23 cellular contexts compared by ENCODE assay signal in the genomic region with DNA sequence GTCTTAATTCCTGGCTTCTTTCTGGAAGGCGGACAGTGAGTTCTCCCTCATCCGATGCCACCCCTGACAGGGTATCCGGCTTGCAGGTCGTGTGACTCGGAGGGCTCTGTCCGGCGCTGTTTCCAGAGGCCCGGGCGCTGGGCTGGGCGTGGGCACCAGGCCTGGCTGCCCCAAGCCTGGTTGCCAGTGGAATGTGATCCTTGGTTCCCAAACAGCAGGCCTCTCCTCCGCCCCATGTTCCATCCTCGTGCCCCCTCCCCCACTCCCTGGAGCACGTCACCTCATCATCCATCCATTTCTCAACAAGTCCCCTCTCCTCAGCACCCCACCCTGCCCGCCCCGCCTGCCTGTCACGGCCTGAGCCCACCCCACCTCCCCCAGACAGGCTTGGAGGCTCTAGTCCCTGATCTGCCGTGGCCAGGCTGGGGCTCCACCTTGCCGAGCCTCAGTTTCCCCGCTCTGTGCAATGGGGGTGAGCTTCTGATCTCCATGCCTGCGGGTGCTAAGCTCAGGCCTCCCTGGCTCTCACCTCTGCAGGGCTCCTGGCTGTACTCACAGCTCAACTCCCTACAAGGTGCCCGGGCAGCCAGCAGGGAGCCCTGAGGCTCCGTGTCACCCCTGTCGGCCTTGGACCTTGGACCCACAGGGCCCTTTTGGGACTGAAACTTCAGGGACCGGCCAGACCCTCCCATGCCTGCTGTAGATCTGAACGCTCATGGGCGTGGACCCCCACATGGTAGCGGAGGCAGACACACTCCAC. TPM values are rescaled to one million over a fixed set of nuclear protein-coding genes. Genes with fewer than 3 reads are reported as not detected.
A peak's percentile ranks its signal among the peaks of the same experiment; 100 is the strongest.
DNase-seq lines count a peak whose midpoint lies in the region; ATAC-seq, FAIRE-seq and TF ChIP-seq lines count a peak whose summit lies in the region.
"Had no signal": no experiment of that assay in that cellular context is flagged by ENCODE, and none has a peak within 500 bp of the region (broad histone marks: within the 10 kb centered on the region; RNA-seq: fewer than 3 reads in every experiment).

No MANE protein-coding gene starts in this region.

- no peak for TF ChIP-seq CTCF in activated CD8-positive, alpha-beta T cell treated with anti-CD3 and anti-CD28 coated beads for 36 hours (IDR thresholded peaks at IDR 0.05)
- TF ChIP-seq CTCF in right lobe of liver (IDR thresholded peaks at IDR 0.05): no peak
- TF ChIP-seq CTCF in stomach (IDR thresholded peaks at IDR 0.05): no peak
- TF ChIP-seq CTCF in pancreas (IDR thresholded peaks at IDR 0.05): no peak

- H3K9me3 ChIP-seq in right lobe of liver: no peaks in the 10 kb centered on the region
- no peaks in the 10 kb centered on the region for H3K9me3 ChIP-seq in stomach
- H3K9me3 ChIP-seq in pancreas: no peaks in the 10 kb centered on the region
- H3K9me3 ChIP-seq: BE2C, body of pancreas, ovary had no signal

- ATAC-seq in activated CD8-positive, alpha-beta T cell treated with anti-CD3 and anti-CD28 coated beads for 36 hours: peak; percentile 29
- ATAC-seq in right lobe of liver: no peak
- ATAC-seq in pancreas: no peak
- ATAC-seq in HG03039 (IDR thresholded peaks at IDR 0.05; ENCODE audit: unreplicated experiment): no peak
- ATAC-seq: foreskin keratinocyte, left colon had no signal

- H3K27ac Mint-ChIP-seq in activated CD4-positive, alpha-beta memory T cell treated with anti-CD3 and anti-CD28 coated beads for 36 hours: no peak overlapping the region
- no peak overlapping the region for H3K27ac Mint-ChIP-seq in activated CD4-positive, alpha-beta memory T cell treated with anti-CD3 and anti-CD28 coated beads, Interleukin-2, amount 10 ng/mL, durations not matched to agents 7 days and 5 days
- H3K27ac Mint-ChIP-seq in activated CD8-positive, alpha-beta T cell treated with anti-CD3 and anti-CD28 coated beads for 36 hours: peak overlapping the region; percentile 52
- H3K27ac Mint-ChIP-seq: HFFc6 had no signal

- CTCF ChIA-PET in activated CD4-positive, alpha-beta memory T cell treated with anti-CD3 and anti-CD28 coated beads for 36 hours (lab: Charles Lee): interaction anchor here (1.1 kb wide), 1 partner anchor 59 kb away, joined by 3 read pairs; no protein-coding TSS in a partner anchor
- CTCF ChIA-PET in activated CD4-positive, alpha-beta memory T cell treated with anti-CD3 and anti-CD28 coated beads, Interleukin-2, amount 10 ng/mL, durations not matched to agents 7 days and 5 days (lab: Charles Lee): no interaction called here
- CTCF ChIA-PET in activated CD8-positive, alpha-beta T cell treated with anti-CD3 and anti-CD28 coated beads for 36 hours (lab: Charles Lee): interaction anchor here (0.7 to 1.8 kb wide), 6 partner anchors 11 to 95 kb away, joined by 3 to 9 read pairs (median 4); a partner anchor contains a TSS

- H3K4me1 Mint-ChIP-seq in activated CD4-positive, alpha-beta memory T cell treated with anti-CD3 and anti-CD28 coated beads for 36 hours (ENCODE audit: low read depth): no peaks in the 10 kb centered on the region
- H3K4me1 Mint-ChIP-seq in activated CD4-positive, alpha-beta memory T cell treated with anti-CD3 and anti-CD28 coated beads, Interleukin-2, amount 10 ng/mL, durations not matched to agents 7 days and 5 days: peaks cover 5% of the 10 kb centered on the region
- peaks cover 11% of the 10 kb centered on the region for H3K4me1 Mint-ChIP-seq in activated CD8-positive, alpha-beta T cell treated with anti-CD3 and anti-CD28 coated beads for 36 hours (ENCODE audit: low read depth)

- H3K36me3 ChIP-seq in right lobe of liver: no peaks in the 10 kb centered on the region
- peaks cover 0 to 11% (median 5%) of the 10 kb centered on the region in 4 donors for H3K36me3 ChIP-seq in stomach
- H3K36me3 ChIP-seq in pancreas: no peaks in the 10 kb centered on the region
- H3K36me3 ChIP-seq: BE2C, ovary had no signal

- H3K27ac ChIP-seq in right lobe of liver (peak overlapping the region in 2 of 3 donors; percentile 10 to 47), stomach (peak overlapping the region in 4 of 5 donors; percentile 44 to 70 (median 56)), pancreas (no peak overlapping the region)
- H3K27ac ChIP-seq: foreskin keratinocyte, ovary, PC-9 had no signal

- no peaks in the 10 kb centered on the region for H3K9me3 Mint-ChIP-seq in activated CD4-positive, alpha-beta memory T cell treated with anti-CD3 and anti-CD28 coated beads for 36 hours
- no peaks in the 10 kb centered on the region for H3K9me3 Mint-ChIP-seq in activated CD4-positive, alpha-beta memory T cell treated with anti-CD3 and anti-CD28 coated beads, Interleukin-2, amount 10 ng/mL, durations not matched to agents 7 days and 5 days
- H3K9me3 Mint-ChIP-seq in activated CD8-positive, alpha-beta T cell treated with anti-CD3 and anti-CD28 coated beads for 36 hours: no peaks in the 10 kb centered on the region
- H3K9me3 Mint-ChIP-seq: HFFc6 had no signal

- H3K4me3 Mint-ChIP-seq in activated CD4-positive, alpha-beta memory T cell treated with anti-CD3 and anti-CD28 coated beads for 36 hours: peak overlapping the region; percentile 18
- H3K4me3 Mint-ChIP-seq in activated CD4-positive, alpha-beta memory T cell treated with anti-CD3 and anti-CD28 coated beads, Interleukin-2, amount 10 ng/mL, durations not matched to agents 7 days and 5 days: no peak overlapping the region
- H3K4me3 Mint-ChIP-seq in activated CD8-positive, alpha-beta T cell treated with anti-CD3 and anti-CD28 coated beads for 36 hours: no peak overlapping the region
- H3K4me3 Mint-ChIP-seq: HFFc6 had no signal

- no peaks in the 10 kb centered on the region for H3K36me3 Mint-ChIP-seq in activated CD4-positive, alpha-beta memory T cell treated with anti-CD3 and anti-CD28 coated beads for 36 hours
- H3K36me3 Mint-ChIP-seq in activated CD4-positive, alpha-beta memory T cell treated with anti-CD3 and anti-CD28 coated beads, Interleukin-2, amount 10 ng/mL, durations not matched to agents 7 days and 5 days (ENCODE audit: low read depth): no peaks in the 10 kb centered on the region
- H3K36me3 Mint-ChIP-seq in activated CD8-positive, alpha-beta T cell treated with anti-CD3 and anti-CD28 coated beads for 36 hours (ENCODE audit: low read depth): no peaks in the 10 kb centered on the region

- WGBS in right lobe of liver (ENCODE audit: insufficient coverage, low coverage, low lambda C conversion rate, missing lambda C conversion rate): 51% methylated on average over 7 of the region's 27 CpGs
- 67 to 78% (median 75%) methylated on average over 21 to 27 of the region's 27 CpGs for WGBS in stomach, 5 donors
- 63 to 74% methylated on average over 27 of the region's 27 CpGs for WGBS in pancreas, 2 donors

- no peaks in the 10 kb centered on the region for H3K27me3 ChIP-seq in right lobe of liver
- H3K27me3 ChIP-seq in stomach: peaks cover 0 to 31% (median 4%) of the 10 kb centered on the region in 3 donors
- H3K27me3 ChIP-seq in pancreas: no peaks in the 10 kb centered on the region
- H3K27me3 ChIP-seq: BE2C, ovary had no signal

- DNase-seq in activated CD4-positive, alpha-beta memory T cell treated with anti-CD3 and anti-CD28 coated beads for 36 hours: no peak
- DNase-seq in activated CD4-positive, alpha-beta memory T cell treated with anti-CD3 and anti-CD28 coated beads, Interleukin-2, amount 10 ng/mL, durations not matched to agents 7 days and 5 days: no peak
- no peak for DNase-seq in activated CD8-positive, alpha-beta T cell treated with anti-CD3 and anti-CD28 coated beads for 36 hours
- DNase-seq in right lobe of liver (no peak), stomach (no peak), inferior parietal cortex (ENCODE audit: extremely low spot score) (no peak), pancreas (no peak)
- DNase-seq: 8988T; activated CD4-positive, CD25-positive, alpha-beta regulatory T cell treated with anti-CD3 and anti-CD28 coated beads, Interleukin-2, amount 50 U/mL, for 72 hours; activated naive CD4-positive, alpha-beta T cell treated with Interleukin-2 at 50 U/mL for 16 hours; BE2C; body of pancreas; cortex of kidney; foreskin keratinocyte; HFFc6; left colon; NCI-H1092; NCI-H524 treated with DMSO at 0.1 percent for 48 hours; PC-9; T1000 had no signal

- FAIRE-seq in pancreas (lab: Jason Lieb, UNC): no peak
- FAIRE-seq: endothelial cell of umbilical vein had no signal

- intact Hi-C loops in activated CD4-positive, alpha-beta memory T cell treated with anti-CD3 and anti-CD28 coated beads for 36 hours (cut with micrococcal nuclease): no loop called here
- intact Hi-C loops in activated CD8-positive, alpha-beta T cell treated with anti-CD3 and anti-CD28 coated beads for 36 hours (cut with micrococcal nuclease): no loop called here
- intact Hi-C loops in right lobe of liver (cut with DNase I) (no loop called here), stomach (cut with DNase I; ENCODE audit: low total_unique reads) (no loop called here), pancreas (cut with DNase I) (no loop called here)

- no peak for TF ChIP-seq EP300 in stomach (IDR thresholded peaks at IDR 0.05)

- TF ChIP-seq POLR2A in right lobe of liver (IDR thresholded peaks at IDR 0.05) (no peak), stomach (IDR thresholded peaks at IDR 0.05) (no peak)

- peaks cover 0 to 11% (median 0%) of the 10 kb centered on the region in 4 donors for H3K4me1 ChIP-seq in right lobe of liver
- peaks cover 13 to 61% (median 51%) of the 10 kb centered on the region in 4 donors for H3K4me1 ChIP-seq in stomach
- peaks cover 0 to 12% (median 0%) of the 10 kb centered on the region in 3 donors for H3K4me1 ChIP-seq in pancreas
- H3K4me1 ChIP-seq: BE2C, foreskin keratinocyte had no signal

- peak overlapping the region; percentile 7 to 29 (median 7) for H3K4me3 ChIP-seq in right lobe of liver
- peak overlapping the region in 2 of 4 donors; percentile 7 to 58 for H3K4me3 ChIP-seq in stomach
- no peak overlapping the region for H3K4me3 ChIP-seq in pancreas
- H3K4me3 ChIP-seq: body of pancreas, ovary, PC-9 had no signal

- H3K27me3 Mint-ChIP-seq in activated CD4-positive, alpha-beta memory T cell treated with anti-CD3 and anti-CD28 coated beads for 36 hours: peaks cover 4% of the 10 kb centered on the region
- H3K27me3 Mint-ChIP-seq in activated CD4-positive, alpha-beta memory T cell treated with anti-CD3 and anti-CD28 coated beads, Interleukin-2, amount 10 ng/mL, durations not matched to agents 7 days and 5 days: peaks cover 8% of the 10 kb centered on the region
- no peaks in the 10 kb centered on the region for H3K27me3 Mint-ChIP-seq in activated CD8-positive, alpha-beta T cell treated with anti-CD3 and anti-CD28 coated beads for 36 hours

- POLR2A ChIA-PET in activated CD4-positive, alpha-beta memory T cell treated with anti-CD3 and anti-CD28 coated beads for 36 hours (lab: Charles Lee): interaction anchor here (0.5 kb wide), 1 partner anchor 138 kb away, joined by 3 read pairs; no protein-coding TSS in a partner anchor
- POLR2A ChIA-PET in activated CD4-positive, alpha-beta memory T cell treated with anti-CD3 and anti-CD28 coated beads, Interleukin-2, amount 10 ng/mL, durations not matched to agents 7 days and 5 days (lab: Charles Lee): interaction anchor here (0.8 kb wide), 1 partner anchor 98 kb away, joined by 3 read pairs; a partner anchor contains a TSS
- POLR2A ChIA-PET in activated CD8-positive, alpha-beta T cell treated with anti-CD3 and anti-CD28 coated beads for 36 hours (lab: Charles Lee): interaction anchor here (0.8 kb wide), 1 partner anchor 48 kb away, joined by 4 read pairs; no protein-coding TSS in a partner anchor

RNA-seq across cellular contexts. Expression of a gene that starts 2.3 kb away (rescaled TPM):
- total RNA-seq in activated CD4-positive, alpha-beta memory T cell treated with anti-CD3 and anti-CD28 coated beads for 36 hours: under 1 TPM; 0.31 to 0.36 TPM
- under 1 TPM; 0.20 to 0.23 TPM for total RNA-seq in activated CD4-positive, alpha-beta memory T cell treated with anti-CD3 and anti-CD28 coated beads, Interleukin-2, amount 10 ng/mL, durations not matched to agents 7 days and 5 days
- 1 to 10 TPM; 2.7 to 3.0 TPM for total RNA-seq in activated CD8-positive, alpha-beta T cell treated with anti-CD3 and anti-CD28 coated beads for 36 hours
- 10 to 100 TPM in 1 of 6 experiments, 1 to 10 TPM in 5; 2.8 to 10.4 (median 4.7) TPM for total RNA-seq in right lobe of liver
- 1 to 10 TPM in 1 of 5 donors, under 1 TPM in 1, not detected in 3; 0.37 to 1.0 TPM for total RNA-seq in stomach
- 1 to 10 TPM in 2 of 3 donors, under 1 TPM in 1; 0.50 to 2.6 (median 1.2) TPM for polyA plus RNA-seq in stomach
- 1 to 10 TPM in 2 of 6 donors, under 1 TPM in 4; 0.42 to 1.2 (median 0.50) TPM for total RNA-seq in pancreas
- 1 to 10 TPM in 1 of 2 donors, under 1 TPM in 1; 0.95 to 1.5 TPM for polyA plus RNA-seq in pancreas
- total RNA-seq: PC-9 had no signal

RNA-seq across cellular contexts. Expression of a gene that starts 19.1 kb away (rescaled TPM):
- total RNA-seq in activated CD4-positive, alpha-beta memory T cell treated with anti-CD3 and anti-CD28 coated beads for 36 hours: under 1 TPM; 0.19 to 0.26 TPM
- total RNA-seq in activated CD4-positive, alpha-beta memory T cell treated with anti-CD3 and anti-CD28 coated beads, Interleukin-2, amount 10 ng/mL, durations not matched to agents 7 days and 5 days: under 1 TPM; 0.15 to 0.20 TPM
- total RNA-seq in activated CD8-positive, alpha-beta T cell treated with anti-CD3 and anti-CD28 coated beads for 36 hours: under 1 TPM; 0.09 to 0.14 TPM
- total RNA-seq in right lobe of liver: 1 to 10 TPM in 2 of 6 experiments, under 1 TPM in 4; 0.51 to 1.6 (median 0.80) TPM
- 1 to 10 TPM in 1 of 5 donors, not detected in 4; 2.9 TPM for total RNA-seq in stomach
- polyA plus RNA-seq in stomach: 1 to 10 TPM in 2 of 3 donors, under 1 TPM in 1; 0.75 to 2.0 (median 1.1) TPM
- under 1 TPM; 0.17 to 0.34 (median 0.28) TPM for total RNA-seq in pancreas
- polyA plus RNA-seq in pancreas: under 1 TPM; 0.72 to 0.92 TPM
- total RNA-seq: foreskin keratinocyte, PC-9 had no signal

RNA-seq across cellular contexts. Expression of a gene that starts 22.2 kb away (rescaled TPM):
- 10 to 100 TPM; 25.2 to 27.2 TPM for total RNA-seq in activated CD4-positive, alpha-beta memory T cell treated with anti-CD3 and anti-CD28 coated beads for 36 hours
- 10 to 100 TPM; 20.5 to 21.6 TPM for total RNA-seq in activated CD4-positive, alpha-beta memory T cell treated with anti-CD3 and anti-CD28 coated beads, Interleukin-2, amount 10 ng/mL, durations not matched to agents 7 days and 5 days
- total RNA-seq in activated CD8-positive, alpha-beta T cell treated with anti-CD3 and anti-CD28 coated beads for 36 hours: 10 to 100 TPM; 25.9 to 28.5 TPM
- 10 to 100 TPM in 4 of 6 experiments, 1 to 10 TPM in 2; 8.4 to 14.9 (median 10.3) TPM for total RNA-seq in right lobe of liver
- 100 to 1,000 TPM in 1 of 5 donors, 10 to 100 TPM in 3, 1 to 10 TPM in 1; 9.8 to 180 (median 19.4) TPM for total RNA-seq in stomach
- polyA plus RNA-seq in stomach: 10 to 100 TPM; 10.2 to 13.9 (median 12.4) TPM
- 10 to 100 TPM in 3 of 6 donors, 1 to 10 TPM in 3; 6.8 to 14.6 (median 10.4) TPM for total RNA-seq in pancreas
- polyA plus RNA-seq in pancreas: 10 to 100 TPM; 17.4 to 27.2 TPM

RNA-seq across cellular contexts. Expression of a gene that starts 31.7 kb away (rescaled TPM):
- 10 to 100 TPM; 68.1 to 78.5 TPM for total RNA-seq in activated CD4-positive, alpha-beta memory T cell treated with anti-CD3 and anti-CD28 coated beads for 36 hours
- 10 to 100 TPM; 52.9 to 53.4 TPM for total RNA-seq in activated CD4-positive, alpha-beta memory T cell treated with anti-CD3 and anti-CD28 coated beads, Interleukin-2, amount 10 ng/mL, durations not matched to agents 7 days and 5 days
- total RNA-seq in activated CD8-positive, alpha-beta T cell treated with anti-CD3 and anti-CD28 coated beads for 36 hours: 10 to 100 TPM; 42.7 to 47.3 TPM
- total RNA-seq in right lobe of liver: 10 to 100 TPM; 30.7 to 58.6 (median 33.3) TPM
- 100 to 1,000 TPM in 3 of 5 donors, 10 to 100 TPM in 2; 39.8 to 638 (median 160) TPM for total RNA-seq in stomach
- polyA plus RNA-seq in stomach: 100 to 1,000 TPM in 1 of 3 donors, 10 to 100 TPM in 2; 79.5 to 103 (median 80.6) TPM
- 10 to 100 TPM; 26.3 to 45.7 (median 30.6) TPM for total RNA-seq in pancreas
- polyA plus RNA-seq in pancreas: 100 to 1,000 TPM in 1 of 2 donors, 10 to 100 TPM in 1; 84.0 to 102 TPM

RNA-seq across cellular contexts. Expression of a gene that starts 47.0 kb away (rescaled TPM):
- total RNA-seq in activated CD4-positive, alpha-beta memory T cell treated with anti-CD3 and anti-CD28 coated beads for 36 hours: 10 to 100 TPM; 50.6 to 54.2 TPM
- total RNA-seq in activated CD4-positive, alpha-beta memory T cell treated with anti-CD3 and anti-CD28 coated beads, Interleukin-2, amount 10 ng/mL, durations not matched to agents 7 days and 5 days: 10 to 100 TPM; 51.4 to 55.1 TPM
- 10 to 100 TPM; 62.4 to 63.5 TPM for total RNA-seq in activated CD8-positive, alpha-beta T cell treated with anti-CD3 and anti-CD28 coated beads for 36 hours
- total RNA-seq in right lobe of liver: 100 to 1,000 TPM in 1 of 6 experiments, 10 to 100 TPM in 5; 23.8 to 114 (median 31.5) TPM
- total RNA-seq in stomach: 10 to 100 TPM in 4 of 5 donors, under 1 TPM in 1; 0.58 to 96.4 (median 62.5) TPM
- polyA plus RNA-seq in stomach: 10 to 100 TPM in 2 of 3 donors, 1 to 10 TPM in 1; 8.2 to 35.6 (median 34.1) TPM
- 10 to 100 TPM; 24.8 to 53.8 (median 39.2) TPM for total RNA-seq in pancreas
- polyA plus RNA-seq in pancreas: 10 to 100 TPM; 29.6 to 53.6 TPM

Comparison
In these comparisons a context has a peak if more than half of its experiments do, and no peak if none do; other contexts are left out.
1. H3K27ac ChIP-seq: peak in right lobe of liver (2 of 3) and stomach (4 of 5); none in pancreas (0 of 4).
2. H3K4me3 ChIP-seq: peak in right lobe of liver (3 of 3); none in pancreas (0 of 4).